In genomic region chr18:35458271-35458670, GRCh38 we compare ENCODE assay signal across 11 cellular contexts. TPM values are rescaled to one million over a fixed set of nuclear protein-coding genes. Genes with fewer than 3 reads are reported as not detected.
A peak's percentile ranks its signal among the peaks of the same experiment; 100 is the strongest.
DNase-seq lines count a peak whose midpoint lies in the region; ATAC-seq, FAIRE-seq and TF ChIP-seq lines count a peak whose summit lies in the region.
"Had no signal": no experiment of that assay in that cellular context is flagged by ENCODE, and none has a peak within 500 bp of the region (broad histone marks: within the 10 kb centered on the region; RNA-seq: fewer than 3 reads in every experiment).

No MANE protein-coding gene starts in this region.

- TF ChIP-seq EP300 in sigmoid colon (IDR thresholded peaks at IDR 0.05): no peak

- peak; percentile 15 for DNase-seq in H4 (ENCODE audit: low spot score)
- peak; percentile 30 for DNase-seq in NCI-H510A (lab: John Stamatoyannopoulos, UW)
- DNase-seq in fibroblast of villous mesenchyme (ENCODE audit: low read depth): peak; percentile 17
- no peak for DNase-seq in sigmoid colon
- DNase-seq in activated effector memory CD4-positive, alpha-beta T cell treated with Interleukin-2 at 50 U/mL for 16 hours: no peak
- DNase-seq in A673 (ENCODE audit: low spot score): no peak
- no peak for DNase-seq in GM12892 (ENCODE audit: insufficient read length)
- DNase-seq: activated T-cell treated with anti-CD3 and anti-CD28 coated beads, Interleukin-2, amount 50 U/mL, for 72 hours; foreskin melanocyte had no signal

- no peak for FAIRE-seq in GM12892 (lab: Jason Lieb, UNC)

- no peaks in the 10 kb centered on the region for H3K36me3 ChIP-seq in sigmoid colon
- H3K36me3 ChIP-seq in A673 (ENCODE audit: insufficient read depth, low read length, poor library complexity, severe bottlenecking): no peaks in the 10 kb centered on the region

- no peak for TF ChIP-seq POLR2A in sigmoid colon (IDR thresholded peaks at IDR 0.05)
- no peak for TF ChIP-seq POLR2A in GM12892 (IDR thresholded peaks at IDR 0.05; ENCODE audit: low read depth, low read length)

- POLR2A ChIA-PET in A673 (lab: Charles Lee; ENCODE audit: low non-redundant PET): no interaction called here

- WGBS in sigmoid colon, 2 donors: 13 to 51% methylated on average over 1 of the region's 1 CpG

- TF ChIP-seq CTCF in fibroblast of villous mesenchyme (IDR thresholded peaks at IDR 0.05; ENCODE audit: insufficient read depth, low read depth, low read length): no peak
- TF ChIP-seq CTCF in sigmoid colon (IDR thresholded peaks at IDR 0.05): no peak
- no peak for TF ChIP-seq CTCF in A673 (conservative IDR thresholded peaks at IDR 0.05; ENCODE audit: low read depth, low read length)

- ATAC-seq in HG03196 (IDR thresholded peaks at IDR 0.05; ENCODE audit: unreplicated experiment): no peak
- ATAC-seq: activated T-cell treated with anti-CD3 and anti-CD28 coated beads, Interleukin-2, amount 50 U/mL, for 72 hours had no signal

- intact Hi-C loops in sigmoid colon (cut with DNase I): loop anchor here (10.0 kb wide), 1 partner anchor 53 kb away; no protein-coding TSS in a partner anchor
- intact Hi-C loops in A673 (cut with micrococcal nuclease; ENCODE audit: unreplicated experiment): no loop called here

- CTCF ChIA-PET in A673 (lab: Charles Lee): no interaction called here

- BruUV-seq in A673 (replicated peaks; lab: Mats Ljungman, UMichigan): no TSS peak

- H3K27me3 ChIP-seq in sigmoid colon (no peaks in the 10 kb centered on the region), A673 (replicated peaks; ENCODE audit: insufficient read depth, low read depth, low read length, poor library complexity) (no peaks in the 10 kb centered on the region)

- H3K9me3 ChIP-seq in sigmoid colon (no peaks in the 10 kb centered on the region), A673 (ENCODE audit: low read depth, low read length, poor library complexity, severe bottlenecking) (no peaks in the 10 kb centered on the region)

- H3K4me3 ChIP-seq in fibroblast of villous mesenchyme (ENCODE audit: low read depth, low read length): no peak overlapping the region
- H3K4me3 ChIP-seq in sigmoid colon: no peak overlapping the region
- H3K4me3 ChIP-seq in A673 (ENCODE audit: low read depth, low read length, poor library complexity, severe bottlenecking): no peak overlapping the region
- H3K4me3 ChIP-seq: skin epidermis had no signal

- H3K27ac ChIP-seq in sigmoid colon: peak overlapping the region; percentile 59 to 70 (median 66)
- H3K27ac ChIP-seq in A673 (ENCODE audit: low read depth, low read length, poor library complexity, severe bottlenecking): no peak overlapping the region

- peaks cover 0 to 58% (median 36%) of the 10 kb centered on the region in 4 donors for H3K4me1 ChIP-seq in sigmoid colon
- no peaks in the 10 kb centered on the region for H3K4me1 ChIP-seq in A673 (ENCODE audit: insufficient read depth, low read length, poor library complexity, severe bottlenecking)

RNA-seq across cellular contexts. Expression of gene INO80C, which starts 39.5 kb away (rescaled TPM):
- 3.2 and 4.9 TPM in 2 replicates for total RNA-seq in H4 (2014; rRNA removed; shearing (Covaris generic))
- 4.8 and 5.6 TPM in 2 replicates for total RNA-seq in fibroblast of villous mesenchyme
- total RNA-seq in sigmoid colon: 10 to 100 TPM in 1 of 4 donors, 1 to 10 TPM in 3; 3.7 to 25.5 (median 5.2) TPM
- 10 to 100 TPM; 34.8 to 44.9 (median 36.3) TPM for polyA plus RNA-seq in sigmoid colon
- total RNA-seq in A673 (2021): 31.3 and 36.6 TPM in 2 replicates
- 19.4 TPM for polyA plus RNA-seq in GM12892 (2012; ENCODE audit: missing spikeins)

Comparison
In these comparisons a context has a peak if more than half of its experiments do, and no peak if none do; other contexts are left out.
1. DNase-seq: peak in H4 (single experiment), NCI-H510A (single experiment) and fibroblast of villous mesenchyme (single experiment); none in sigmoid colon (single experiment), activated effector memory CD4-positive, alpha-beta T cell treated with Interleukin-2 at 50 U/mL for 16 hours (single experiment), A673 (single experiment) and GM12892 (single experiment).